ENCODE assay signal across 18 cellular contexts in the genomic region with DNA sequence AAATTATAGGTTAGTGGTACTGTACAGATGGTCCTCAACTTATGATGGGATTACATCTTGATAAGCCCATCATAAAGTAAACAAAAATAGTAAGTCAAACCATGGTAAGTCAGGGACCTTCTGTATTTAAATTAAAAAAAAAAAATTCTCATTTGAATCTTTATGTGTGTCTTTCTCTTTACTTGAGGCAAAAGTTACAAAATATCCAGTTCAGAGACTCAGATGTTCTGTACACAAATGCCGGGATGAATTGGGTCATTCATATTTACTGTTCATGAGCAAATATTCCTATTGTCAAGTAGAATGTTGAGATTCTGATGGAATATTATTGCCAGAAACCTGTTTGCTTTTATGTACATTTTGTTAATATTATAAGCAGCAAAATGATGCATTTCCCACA. TPM values are rescaled to one million over a fixed set of nuclear protein-coding genes. Genes with fewer than 3 reads are reported as not detected.
DNase-seq lines count a peak whose midpoint lies in the region; ATAC-seq and TF ChIP-seq lines count a peak whose summit lies in the region.
"Had no signal": no experiment of that assay in that cellular context is flagged by ENCODE, and none has a peak within 500 bp of the region (broad histone marks: within the 10 kb centered on the region; RNA-seq: fewer than 3 reads in every experiment).

No MANE protein-coding gene starts in this region.

- H3K27me3 ChIP-seq in hepatocyte (no peaks in the 10 kb centered on the region), tibial artery (no peaks in the 10 kb centered on the region)
- H3K27me3 ChIP-seq: SJSA1 had no signal

- no peak for DNase-seq in WTC11 (ENCODE audit: low spot score)
- DNase-seq in hepatocyte (ENCODE audit: low spot score): no peak
- no peak for DNase-seq in osteocyte (ENCODE audit: extremely low spot score, unreplicated experiment)
- DNase-seq in tibial artery: no peak
- no peak for DNase-seq in caudate nucleus (lab: John Stamatoyannopoulos, UW)
- DNase-seq in GM19240 (ENCODE audit: insufficient read length, low spot score): no peak
- DNase-seq: Caco-2; CD8-positive, alpha-beta T cell; KBM-7; NCI-H1694; NCI-H2029 treated with DMSO at 0.1 percent for 48 hours; NCI-H446 treated with DMSO at 0.1 percent for 48 hours; NCI-H526; Right ventricle myocardium superior; RPMI8226 had no signal

- H3K4me1 ChIP-seq in hepatocyte (ENCODE audit: insufficient read depth) (peaks cover 42% of the 10 kb centered on the region), tibial artery (peaks cover 0 to 82% (median 38%) of the 10 kb centered on the region in 4 donors)

- peaks cover 97% of the 10 kb centered on the region for H3K79me2 ChIP-seq in hepatocyte

- no peak for ATAC-seq in WTC11
- no peak for ATAC-seq in HG03095 (IDR thresholded peaks at IDR 0.05; ENCODE audit: unreplicated experiment)
- ATAC-seq: CD8-positive, alpha-beta T cell had no signal

- H3K36me3 Mint-ChIP-seq in WTC11 (peaks cover 7% of the 10 kb centered on the region; the same call in 1 of the 2 replicates), osteocyte (ENCODE audit: unreplicated experiment) (peaks cover 29% of the 10 kb centered on the region)
- H3K36me3 Mint-ChIP-seq: CD8-positive, alpha-beta T cell had no signal

- no peak overlapping the region for H2AFZ ChIP-seq in hepatocyte

- TF ChIP-seq CTCF in WTC11 (IDR thresholded peaks at IDR 0.05): no peak
- no peak for TF ChIP-seq CTCF in hepatocyte (IDR thresholded peaks at IDR 0.05; ENCODE audit: poor library complexity)
- no peak for TF ChIP-seq CTCF in osteocyte (IDR thresholded peaks at IDR 0.05)
- TF ChIP-seq CTCF in tibial artery (IDR thresholded peaks at IDR 0.05): no peak

- 65% methylated on average over 1 of the region's 1 CpG for WGBS in hepatocyte (ENCODE audit: low lambda C conversion rate, missing lambda C conversion rate)

- H3K4me1 Mint-ChIP-seq in WTC11 (peaks cover 91% of the 10 kb centered on the region), osteocyte (ENCODE audit: unreplicated experiment) (peaks cover 94% of the 10 kb centered on the region)

- H3K27me3 Mint-ChIP-seq in WTC11 (ENCODE audit: low read depth) (no peaks in the 10 kb centered on the region), osteocyte (ENCODE audit: unreplicated experiment) (no peaks in the 10 kb centered on the region)

- H3K9me3 Mint-ChIP-seq in WTC11 (no peaks in the 10 kb centered on the region), osteocyte (ENCODE audit: unreplicated experiment) (no peaks in the 10 kb centered on the region)
- H3K9me3 Mint-ChIP-seq: CD8-positive, alpha-beta T cell had no signal

- H3K9me3 ChIP-seq in hepatocyte (ENCODE audit: low read depth) (no peaks in the 10 kb centered on the region), tibial artery (no peaks in the 10 kb centered on the region)
- H3K9me3 ChIP-seq: Caco-2, SJSA1 had no signal

- no peaks in the 10 kb centered on the region for H3K9me2 ChIP-seq in hepatocyte (replicated peaks; ENCODE audit: insufficient read depth)

- intact Hi-C loops in tibial artery (cut with DNase I; ENCODE audit: low total_unique reads): no loop called here

- POLR2A ChIA-PET in WTC11 (lab: Charles Lee): no interaction called here

- no peak overlapping the region for H3K4me3 Mint-ChIP-seq in WTC11
- no peak overlapping the region for H3K4me3 Mint-ChIP-seq in osteocyte (ENCODE audit: unreplicated experiment)
- H3K4me3 Mint-ChIP-seq: CD8-positive, alpha-beta T cell had no signal

- no peaks in the 10 kb centered on the region for H4K20me1 ChIP-seq in hepatocyte (ENCODE audit: insufficient read depth, poor library complexity, severe bottlenecking)

- CTCF ChIA-PET in WTC11 (lab: Charles Lee): no interaction called here

- H3K27ac Mint-ChIP-seq in WTC11 (peak overlapping the region; percentile 33), osteocyte (ENCODE audit: unreplicated experiment) (peak overlapping the region; percentile 62)
- H3K27ac Mint-ChIP-seq: CD8-positive, alpha-beta T cell had no signal

- no peak overlapping the region for H3K4me3 ChIP-seq in hepatocyte
- no peak overlapping the region for H3K4me3 ChIP-seq in tibial artery
- H3K4me3 ChIP-seq: SJSA1 had no signal

- peak overlapping the region; percentile 62 for H3K4me2 ChIP-seq in hepatocyte

- H3K27ac ChIP-seq in hepatocyte: peak overlapping the region; percentile 73
- peak overlapping the region; percentile 39 to 78 for H3K27ac ChIP-seq in tibial artery
- H3K27ac ChIP-seq in caudate nucleus (ENCODE audit: low read depth, low read length): no peak overlapping the region
- H3K27ac ChIP-seq: C4-2B, SJSA1 had no signal

- H3K36me3 ChIP-seq in hepatocyte (replicated peaks; ENCODE audit: insufficient read depth, low read depth) (no peaks in the 10 kb centered on the region), tibial artery (no peaks in the 10 kb centered on the region)

TF ChIP-seq in WTC11, 78 proteins besides CTCF, POLR2A, EP300 and RAD21:
- TF ChIP-seq ZNF219 (CRISPR knock-in tag; IDR thresholded peaks at IDR 0.05; ENCODE audit: borderline replicate concordance) (no peak), FOXP1 (CRISPR knock-in tag; IDR thresholded peaks at IDR 0.05; ENCODE audit: borderline replicate concordance) (no peak), TCF7 (CRISPR knock-in tag; IDR thresholded peaks at IDR 0.05; ENCODE audit: low read depth) (no peak), ELF4 (CRISPR knock-in tag; IDR thresholded peaks at IDR 0.05; ENCODE audit: low read depth) (no peak), SMAD3 (CRISPR knock-in tag; IDR thresholded peaks at IDR 0.05; ENCODE audit: borderline replicate concordance) (no peak), TP53 (CRISPR knock-in tag; IDR thresholded peaks at IDR 0.05) (no peak), JAZF1 (CRISPR knock-in tag; IDR thresholded peaks at IDR 0.05) (no peak), MYBL2 (CRISPR knock-in tag; IDR thresholded peaks at IDR 0.05) (no peak), JUN (CRISPR knock-in tag; IDR thresholded peaks at IDR 0.05) (no peak), RORB (CRISPR knock-in tag; IDR thresholded peaks at IDR 0.05) (no peak)
- TF ChIP-seq, protein P1, sequence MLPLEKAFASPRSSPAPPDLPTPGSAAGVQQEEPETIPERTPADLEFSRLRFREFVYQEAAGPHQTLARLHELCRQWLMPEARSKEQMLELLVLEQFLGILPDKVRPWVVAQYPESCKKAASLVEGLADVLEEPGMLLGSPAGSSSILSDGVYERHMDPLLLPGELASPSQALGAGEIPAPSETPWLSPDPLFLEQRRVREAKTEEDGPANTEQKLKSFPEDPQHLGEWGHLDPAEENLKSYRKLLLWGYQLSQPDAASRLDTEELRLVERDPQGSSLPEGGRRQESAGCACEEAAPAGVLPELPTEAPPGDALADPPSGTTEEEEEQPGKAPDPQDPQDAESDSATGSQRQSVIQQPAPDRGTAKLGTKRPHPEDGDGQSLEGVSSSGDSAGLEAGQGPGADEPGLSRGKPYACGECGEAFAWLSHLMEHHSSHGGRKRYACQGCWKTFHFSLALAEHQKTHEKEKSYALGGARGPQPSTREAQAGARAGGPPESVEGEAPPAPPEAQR (CRISPR knock-in tag; IDR thresholded peaks at IDR 0.05): no peak
- TF ChIP-seq, protein P2, sequence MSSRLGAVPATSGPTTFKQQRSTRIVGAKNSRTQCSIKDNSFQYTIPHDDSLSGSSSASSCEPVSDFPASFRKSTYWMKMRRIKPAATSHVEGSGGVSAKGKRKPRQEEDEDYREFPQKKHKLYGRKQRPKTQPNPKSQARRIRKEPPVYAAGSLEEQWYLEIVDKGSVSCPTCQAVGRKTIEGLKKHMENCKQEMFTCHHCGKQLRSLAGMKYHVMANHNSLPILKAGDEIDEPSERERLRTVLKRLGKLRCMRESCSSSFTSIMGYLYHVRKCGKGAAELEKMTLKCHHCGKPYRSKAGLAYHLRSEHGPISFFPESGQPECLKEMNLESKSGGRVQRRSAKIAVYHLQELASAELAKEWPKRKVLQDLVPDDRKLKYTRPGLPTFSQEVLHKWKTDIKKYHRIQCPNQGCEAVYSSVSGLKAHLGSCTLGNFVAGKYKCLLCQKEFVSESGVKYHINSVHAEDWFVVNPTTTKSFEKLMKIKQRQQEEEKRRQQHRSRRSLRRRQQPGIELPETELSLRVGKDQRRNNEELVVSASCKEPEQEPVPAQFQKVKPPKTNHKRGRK (CRISPR knock-in tag; IDR thresholded peaks at IDR 0.05; ENCODE audit: borderline replicate concordance): no peak
- TF ChIP-seq, protein P3, sequence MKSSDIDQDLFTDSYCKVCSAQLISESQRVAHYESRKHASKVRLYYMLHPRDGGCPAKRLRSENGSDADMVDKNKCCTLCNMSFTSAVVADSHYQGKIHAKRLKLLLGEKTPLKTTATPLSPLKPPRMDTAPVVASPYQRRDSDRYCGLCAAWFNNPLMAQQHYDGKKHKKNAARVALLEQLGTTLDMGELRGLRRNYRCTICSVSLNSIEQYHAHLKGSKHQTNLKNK (CRISPR knock-in tag; IDR thresholded peaks at IDR 0.05): no peak

RNA-seq across cellular contexts. Expression of a gene that starts 13.4 kb away (rescaled TPM):
- total RNA-seq in WTC11 (2021): 72.6 to 90.5 TPM (median 80.2 TPM) in 3 replicates
- total RNA-seq in hepatocyte: 107 and 111 TPM in 2 replicates
- 86.6 and 96.8 TPM in 2 replicates for polyA plus RNA-seq in hepatocyte
- 295 and 312 TPM in 2 replicates for total RNA-seq in osteocyte
